ENCODE assay signal across 15 cellular contexts in the genomic region with DNA sequence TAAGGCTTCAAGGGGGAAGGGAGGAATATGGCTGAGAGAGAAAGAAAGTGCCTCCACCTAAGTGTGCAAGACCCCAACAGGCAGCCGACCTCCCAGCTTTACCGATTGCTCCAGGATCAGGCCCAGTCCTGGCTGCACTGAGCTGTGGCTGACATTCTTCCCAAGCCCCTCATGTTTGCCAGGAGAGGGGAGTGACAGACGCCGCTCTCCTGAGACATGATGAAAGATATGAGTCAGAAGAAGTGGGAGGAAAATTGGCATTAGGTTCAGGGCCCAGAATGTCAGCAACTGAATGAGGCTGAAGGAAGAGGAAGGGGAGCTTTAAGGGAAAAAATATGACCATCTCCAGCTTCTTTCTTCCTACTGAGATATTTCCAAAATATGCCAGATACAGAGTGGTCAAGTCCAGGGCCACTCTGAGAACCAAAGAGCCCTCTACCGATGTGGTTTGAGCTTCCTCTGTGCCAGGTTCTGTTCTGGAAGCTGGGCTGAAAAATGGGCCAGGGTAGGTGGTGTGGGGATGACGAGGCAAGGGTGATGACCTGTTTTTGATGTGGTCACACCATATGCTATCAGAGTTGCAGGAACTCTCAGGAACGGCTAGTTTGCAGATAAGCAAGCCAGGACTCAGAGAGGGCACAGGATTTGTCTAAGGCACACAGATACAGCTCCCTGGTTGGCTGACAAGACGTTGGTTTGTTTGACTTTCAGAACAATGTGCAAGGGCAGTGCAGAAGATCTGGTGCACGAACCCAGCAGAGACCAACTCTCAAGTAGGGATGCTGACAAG.
DNase-seq lines count a peak whose midpoint lies in the region; ATAC-seq and TF ChIP-seq lines count a peak whose summit lies in the region.
"Had no signal": no experiment of that assay in that cellular context is flagged by ENCODE, and none has a peak within 500 bp of the region (broad histone marks: within the 10 kb centered on the region; RNA-seq: fewer than 3 reads in every experiment).

No MANE protein-coding gene starts in this region.

- H3K27me3 ChIP-seq in MG63 (no peaks in the 10 kb centered on the region), mesendoderm (ENCODE audit: insufficient read depth, low read length, poor library complexity) (no peaks in the 10 kb centered on the region), stomach (no peaks in the 10 kb centered on the region)
- H3K27me3 ChIP-seq in CD8-positive, alpha-beta memory T cell (ENCODE audit: insufficient read depth, low read length, poor library complexity, severe bottlenecking), result no peaks in the 10 kb centered on the region
- H3K27me3 ChIP-seq: BLaER1 had no signal

- no peaks in the 10 kb centered on the region for H3K79me1 ChIP-seq in mesendoderm (ENCODE audit: low read length)

- H2BK15ac ChIP-seq in mesendoderm (replicated peaks; ENCODE audit: low read depth), result no peak overlapping the region

- H3K9me3 ChIP-seq in MG63 (no peaks in the 10 kb centered on the region), stomach (no peaks in the 10 kb centered on the region)
- no peaks in the 10 kb centered on the region for H3K9me3 ChIP-seq in CD8-positive, alpha-beta memory T cell (ENCODE audit: low read length)
- H3K9me3 ChIP-seq: BLaER1 had no signal

- TF ChIP-seq CTCF in choroid plexus epithelial cell (conservative IDR thresholded peaks at IDR 0.05; ENCODE audit: low read depth, low read length) (no peak), stomach (IDR thresholded peaks at IDR 0.05) (no peak), GM10266 (IDR thresholded peaks at IDR 0.05; ENCODE audit: control insufficient read depth, insufficient read depth, low read depth, missing control alignments) (no peak)

- H3K27me3 Mint-ChIP-seq in CD8-positive, alpha-beta memory T cell, result no peaks in the 10 kb centered on the region

- H4K5ac ChIP-seq in mesendoderm (ENCODE audit: low read length), result no peak overlapping the region

- no peak for ATAC-seq in HG02678 (IDR thresholded peaks at IDR 0.05; ENCODE audit: unreplicated experiment)
- ATAC-seq: activated CD8-positive, alpha-beta T cell treated with anti-CD3 and anti-CD28 coated beads for 36 hours had no signal

- no peak overlapping the region for H2BK5ac ChIP-seq in mesendoderm (ENCODE audit: low read length)

- no peak overlapping the region for H2BK120ac ChIP-seq in mesendoderm (ENCODE audit: low read depth, low read length)

- no peak overlapping the region for H3K9ac ChIP-seq in mesendoderm (ENCODE audit: low read length)
- H3K9ac ChIP-seq: BLaER1 had no signal

- no peak overlapping the region for H3K4ac ChIP-seq in mesendoderm (ENCODE audit: low read depth, low read length)

- H3K23ac ChIP-seq in mesendoderm (ENCODE audit: low read length), result no peak overlapping the region

- H3K27ac Mint-ChIP-seq in CD8-positive, alpha-beta memory T cell, result no peak overlapping the region
- H3K27ac Mint-ChIP-seq: activated CD8-positive, alpha-beta T cell treated with anti-CD3 and anti-CD28 coated beads for 36 hours; activated naive CD4-positive, alpha-beta T cell treated with anti-CD3 and anti-CD28 coated beads, Interleukin-2, amount 50 U/mL, for 24 hours; T-helper 1 cell treated with Interleukin-12 subunit alpha and Interleukin-12 subunit beta and Interleukin-4 antibody, amounts not matched to agents 30 μg/mL and 1 μg/mL, for 36 hours had no signal

- H3K4me3 ChIP-seq in MG63 (no peak overlapping the region), choroid plexus epithelial cell (ENCODE audit: low read depth, low read length) (no peak overlapping the region), mesendoderm (ENCODE audit: low read length) (no peak overlapping the region), stomach (no peak overlapping the region)
- H3K4me3 ChIP-seq in CD8-positive, alpha-beta memory T cell (ENCODE audit: low read length), result no peak overlapping the region
- H3K4me3 ChIP-seq: BLaER1 had no signal

- DNase-seq in AG20443 (ENCODE audit: low spot score) (peak; percentile 66), MG63 (peak; percentile 78), choroid plexus epithelial cell (ENCODE audit: low read depth) (peak; percentile 55), mesendoderm (peak; percentile 29), stomach (no peak), GM10266 (ENCODE audit: extremely low spot score) (no peak)
- DNase-seq in CD8-positive, alpha-beta memory T cell, result no peak
- DNase-seq: activated CD8-positive, alpha-beta T cell treated with anti-CD3 and anti-CD28 coated beads for 36 hours; H7; NCI-H774; stimulated activated CD4-positive, alpha-beta T cell treated with anti-CD3 and anti-CD28 coated beads, Interleukin-4, amount 100 ng/mL, for 1 hour had no signal

- H4K8ac ChIP-seq in mesendoderm (ENCODE audit: low read depth, low read length), result no peak overlapping the region

- peaks cover 0 to 4% (median 2%) of the 10 kb centered on the region in 5 donors for H3K9me3 Mint-ChIP-seq in CD8-positive, alpha-beta memory T cell
- H3K9me3 Mint-ChIP-seq: activated CD8-positive, alpha-beta T cell treated with anti-CD3 and anti-CD28 coated beads for 36 hours; activated naive CD4-positive, alpha-beta T cell treated with anti-CD3 and anti-CD28 coated beads, Interleukin-2, amount 50 U/mL, for 24 hours; T-helper 1 cell treated with Interleukin-12 subunit alpha and Interleukin-12 subunit beta and Interleukin-4 antibody, amounts not matched to agents 30 μg/mL and 1 μg/mL, for 36 hours had no signal

- H3K4me1 ChIP-seq in mesendoderm (ENCODE audit: control insufficient read depth, low read depth, low read length), result no peaks in the 10 kb centered on the region
- H3K4me1 ChIP-seq in CD8-positive, alpha-beta memory T cell (ENCODE audit: insufficient read depth, low read length), result no peaks in the 10 kb centered on the region
- peaks cover 0 to 7% (median 0%) of the 10 kb centered on the region in 4 donors for H3K4me1 ChIP-seq in stomach

- H3K27ac ChIP-seq in mesendoderm (ENCODE audit: low read depth, low read length) (no peak overlapping the region), stomach (no peak overlapping the region)
- no peak overlapping the region for H3K27ac ChIP-seq in CD8-positive, alpha-beta memory T cell (ENCODE audit: low read depth, low read length)
- H3K27ac ChIP-seq: BLaER1 had no signal

- H3K4me2 ChIP-seq in mesendoderm (ENCODE audit: low read length), result no peak overlapping the region
- H3K4me2 ChIP-seq: BLaER1 had no signal

- H3K4me1 Mint-ChIP-seq in CD8-positive, alpha-beta memory T cell, result no peaks in the 10 kb centered on the region
- H3K4me1 Mint-ChIP-seq: activated naive CD4-positive, alpha-beta T cell treated with anti-CD3 and anti-CD28 coated beads, Interleukin-2, amount 50 U/mL, for 24 hours had no signal

- no peaks in the 10 kb centered on the region for H3K36me3 Mint-ChIP-seq in CD8-positive, alpha-beta memory T cell
- H3K36me3 Mint-ChIP-seq: activated naive CD4-positive, alpha-beta T cell treated with anti-CD3 and anti-CD28 coated beads, Interleukin-2, amount 50 U/mL, for 24 hours had no signal

- H2AK5ac ChIP-seq in mesendoderm (ENCODE audit: low read length), result no peak overlapping the region

- no peaks in the 10 kb centered on the region for H3K36me3 ChIP-seq in MG63
- no peaks in the 10 kb centered on the region for H3K36me3 ChIP-seq in mesendoderm (ENCODE audit: control insufficient read depth, insufficient read depth, low read length)
- H3K36me3 ChIP-seq in CD8-positive, alpha-beta memory T cell (ENCODE audit: insufficient read depth, low read length), result no peaks in the 10 kb centered on the region
- H3K36me3 ChIP-seq in stomach, result no peaks in the 10 kb centered on the region
- H3K36me3 ChIP-seq: BLaER1 had no signal

- no peak overlapping the region for H3K4me3 Mint-ChIP-seq in CD8-positive, alpha-beta memory T cell
- H3K4me3 Mint-ChIP-seq: activated CD8-positive, alpha-beta T cell treated with anti-CD3 and anti-CD28 coated beads for 36 hours; activated naive CD4-positive, alpha-beta T cell treated with anti-CD3 and anti-CD28 coated beads, Interleukin-2, amount 50 U/mL, for 24 hours; T-helper 1 cell treated with Interleukin-12 subunit alpha and Interleukin-12 subunit beta and Interleukin-4 antibody, amounts not matched to agents 30 μg/mL and 1 μg/mL, for 36 hours had no signal

- no CpG with 5 or more reads among the region's 9 CpGs for WGBS in mesendoderm (ENCODE audit: extremely low coverage, insufficient coverage, low lambda C conversion rate)
- WGBS in stomach, 5 donors, result 49 to 57% (median 51%) methylated on average over 9 of the region's 9 CpGs

- no peaks in the 10 kb centered on the region for H3K79me2 ChIP-seq in mesendoderm (ENCODE audit: control insufficient read depth, insufficient read depth, low read length)

- intact Hi-C loops in stomach (cut with DNase I; ENCODE audit: low total_unique reads), result loop anchor here (10.0 kb wide), 1 partner anchor 67 kb away; no protein-coding TSS in a partner anchor

- H3K56ac ChIP-seq in mesendoderm (ENCODE audit: low read length), result no peak overlapping the region

- TF ChIP-seq EP300 in stomach (IDR thresholded peaks at IDR 0.05), result no peak

- CTCF ChIA-PET in CD8-positive, alpha-beta memory T cell (lab: Charles Lee), result no interaction called here

- no peak for TF ChIP-seq POLR2A in stomach (IDR thresholded peaks at IDR 0.05)

- POLR2A ChIA-PET in CD8-positive, alpha-beta memory T cell (lab: Charles Lee), result no interaction called here

- H3K18ac ChIP-seq in mesendoderm (ENCODE audit: low read length), result no peak overlapping the region

Comparison
In these comparisons a context has a peak if more than half of its experiments do, and no peak if none do; other contexts are left out.
1. DNase-seq: peak in AG20443 (single experiment), MG63 (single experiment), choroid plexus epithelial cell (single experiment) and mesendoderm (single experiment); none in CD8-positive, alpha-beta memory T cell (0 of 5), stomach (single experiment) and GM10266 (single experiment).